ENCODE assay signal across 1 cellular context in the genomic region with DNA sequence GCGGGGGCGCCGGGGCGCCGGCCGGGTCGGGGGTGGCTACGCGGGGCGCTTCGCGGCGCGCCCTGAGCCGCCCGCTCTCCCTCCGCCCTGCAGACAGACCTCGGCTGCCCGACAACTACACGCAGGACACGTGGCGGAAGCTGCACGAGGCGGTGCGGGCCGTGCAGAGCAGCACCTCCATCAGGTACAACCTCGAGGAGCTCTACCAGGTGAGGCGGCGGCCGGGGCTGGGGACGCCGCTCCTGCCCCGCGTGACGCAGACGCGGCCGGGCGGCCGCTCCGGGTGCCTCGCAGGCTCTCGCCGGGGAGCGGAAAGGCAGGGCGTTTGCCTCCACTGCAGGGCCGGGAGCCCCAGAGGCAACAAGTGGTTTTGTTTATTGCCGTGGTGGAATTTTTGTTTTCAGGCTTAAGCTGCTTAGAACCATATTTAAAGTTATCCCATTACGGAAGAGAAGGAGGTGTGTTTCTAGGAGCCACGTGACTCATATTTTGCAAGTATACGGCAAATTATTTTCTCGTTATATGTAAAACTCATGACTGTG.
A peak's percentile ranks its signal among the peaks of the same experiment; 100 is the strongest.
TF ChIP-seq lines count a peak whose summit lies in the region.

No MANE protein-coding gene starts in this region.

TF ChIP-seq in HCT116, 20 proteins besides CTCF, POLR2A, EP300 and RAD21:
- TF ChIP-seq, protein P1, sequence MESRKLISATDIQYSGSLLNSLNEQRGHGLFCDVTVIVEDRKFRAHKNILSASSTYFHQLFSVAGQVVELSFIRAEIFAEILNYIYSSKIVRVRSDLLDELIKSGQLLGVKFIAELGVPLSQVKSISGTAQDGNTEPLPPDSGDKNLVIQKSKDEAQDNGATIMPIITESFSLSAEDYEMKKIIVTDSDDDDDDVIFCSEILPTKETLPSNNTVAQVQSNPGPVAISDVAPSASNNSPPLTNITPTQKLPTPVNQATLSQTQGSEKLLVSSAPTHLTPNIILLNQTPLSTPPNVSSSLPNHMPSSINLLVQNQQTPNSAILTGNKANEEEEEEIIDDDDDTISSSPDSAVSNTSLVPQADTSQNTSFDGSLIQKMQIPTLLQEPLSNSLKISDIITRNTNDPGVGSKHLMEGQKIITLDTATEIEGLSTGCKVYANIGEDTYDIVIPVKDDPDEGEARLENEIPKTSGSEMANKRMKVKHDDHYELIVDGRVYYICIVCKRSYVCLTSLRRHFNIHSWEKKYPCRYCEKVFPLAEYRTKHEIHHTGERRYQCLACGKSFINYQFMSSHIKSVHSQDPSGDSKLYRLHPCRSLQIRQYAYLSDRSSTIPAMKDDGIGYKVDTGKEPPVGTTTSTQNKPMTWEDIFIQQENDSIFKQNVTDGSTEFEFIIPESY (IDR thresholded peaks at IDR 0.05; ENCODE audit: extremely low read depth, insufficient replicate concordance, low read length): no peak
- TF ChIP-seq, protein P2, sequence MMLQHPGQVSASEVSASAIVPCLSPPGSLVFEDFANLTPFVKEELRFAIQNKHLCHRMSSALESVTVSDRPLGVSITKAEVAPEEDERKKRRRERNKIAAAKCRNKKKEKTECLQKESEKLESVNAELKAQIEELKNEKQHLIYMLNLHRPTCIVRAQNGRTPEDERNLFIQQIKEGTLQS (IDR thresholded peaks at IDR 0.05): no peak
- no peak for TF ChIP-seq SRF (IDR thresholded peaks at IDR 0.05; ENCODE audit: low read depth)
- no peak for TF ChIP-seq ZNF274 (IDR thresholded peaks at IDR 0.05; ENCODE audit: low read depth, low read length)
- no peak for TF ChIP-seq TCF7L2 (IDR thresholded peaks at IDR 0.05; ENCODE audit: borderline replicate concordance, extremely low read depth, insufficient read depth, insufficient read length)
- no peak for TF ChIP-seq CBX3 (IDR thresholded peaks at IDR 0.05; ENCODE audit: low read depth)
- TF ChIP-seq, protein P3, sequence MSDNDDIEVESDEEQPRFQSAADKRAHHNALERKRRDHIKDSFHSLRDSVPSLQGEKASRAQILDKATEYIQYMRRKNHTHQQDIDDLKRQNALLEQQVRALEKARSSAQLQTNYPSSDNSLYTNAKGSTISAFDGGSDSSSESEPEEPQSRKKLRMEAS (IDR thresholded peaks at IDR 0.05): no peak
- TF ChIP-seq ZFX (IDR thresholded peaks at IDR 0.05): peak; percentile 74
- TF ChIP-seq EZH2 (IDR thresholded peaks at IDR 0.05): no peak
- TF ChIP-seq YY1 (IDR thresholded peaks at IDR 0.05; ENCODE audit: extremely low read depth, insufficient replicate concordance, low read depth, low read length): no peak
- peak; percentile 58; the same call in 1 of the 2 replicates for TF ChIP-seq POLR2AphosphoS5 (IDR thresholded peaks at IDR 0.05; ENCODE audit: low read depth, low read length)
- no peak for TF ChIP-seq EZH2phosphoT487 (IDR thresholded peaks at IDR 0.05; ENCODE audit: borderline replicate concordance)
- no peak for TF ChIP-seq JUND (IDR thresholded peaks at IDR 0.05)
- TF ChIP-seq EGR1 (IDR thresholded peaks at IDR 0.05; ENCODE audit: low read depth): no peak
- no peak for TF ChIP-seq CEBPB (IDR thresholded peaks at IDR 0.05; ENCODE audit: low read depth)
- no peak for TF ChIP-seq FOSL1 (IDR thresholded peaks at IDR 0.05; ENCODE audit: low read depth)
